In the genomic region with DNA sequence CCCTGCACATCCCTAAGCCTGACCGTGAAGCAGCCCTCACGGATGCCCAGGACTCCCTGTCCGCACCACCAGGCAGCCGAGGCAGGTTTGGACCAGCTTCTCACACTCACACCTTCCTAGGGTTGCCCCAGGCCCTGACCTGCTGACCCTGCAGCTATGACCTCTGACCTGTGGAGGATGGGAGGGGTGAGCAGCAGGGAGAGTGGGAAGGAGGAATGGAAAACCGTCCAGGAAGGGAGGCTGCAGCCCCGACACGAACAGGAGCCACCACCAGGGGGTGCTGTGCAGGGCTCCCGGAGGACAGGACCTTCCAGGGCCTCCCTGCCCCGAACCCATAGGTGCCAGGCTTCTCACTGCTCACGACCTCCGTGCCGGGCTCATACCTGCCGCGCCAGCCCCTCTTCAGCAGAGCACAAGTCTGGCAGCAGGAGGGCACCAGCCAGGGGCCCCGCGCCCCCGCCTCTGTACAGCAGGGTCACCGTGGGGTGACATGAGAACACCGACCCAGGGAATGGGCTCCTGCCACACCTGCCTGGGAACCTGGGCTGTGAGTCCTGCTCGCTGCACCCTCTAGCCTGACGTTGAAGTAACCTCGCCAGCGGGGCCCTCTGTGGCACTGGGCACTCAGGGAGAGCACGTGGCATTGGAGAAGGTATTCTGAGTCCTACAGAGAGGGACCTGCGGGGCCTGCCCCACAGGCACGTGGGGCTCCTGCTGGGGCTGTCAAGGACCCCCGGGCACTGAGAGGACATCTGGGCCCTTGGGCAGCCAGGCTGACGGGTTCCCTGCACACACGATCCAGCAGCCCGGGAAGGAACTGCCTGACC, we compare ENCODE assay signal across 2 cellular contexts.
TF ChIP-seq lines count a peak whose summit lies in the region.

No MANE protein-coding gene starts in this region.

TF ChIP-seq in HEK293, 187 proteins besides CTCF, POLR2A, EP300 and RAD21 (continued from another document):
- TF ChIP-seq ZXDB (tag by site-specific recombination; IDR thresholded peaks at IDR 0.05) (peak; percentile 41; the same call in 1 of the 2 replicates), ZNF202 (tag by site-specific recombination; IDR thresholded peaks at IDR 0.05; ENCODE audit: borderline replicate concordance) (no peak), BCL11A (tag by site-specific recombination; IDR thresholded peaks at IDR 0.05; ENCODE audit: low read depth) (peak; percentile 88), ZNF660 (tag by site-specific recombination; IDR thresholded peaks at IDR 0.05) (peak; percentile 42; the same call in 1 of the 2 replicates), ZNF169 (tag by site-specific recombination; IDR thresholded peaks at IDR 0.05) (no peak), HOXD13 (CRISPR knock-in tag; IDR thresholded peaks at IDR 0.05; ENCODE audit: borderline replicate concordance) (no peak), ZBTB20 (tag by site-specific recombination; IDR thresholded peaks at IDR 0.05) (peak; percentile 10; the same call in 1 of the 2 replicates), ZNF37A (tag by site-specific recombination; IDR thresholded peaks at IDR 0.05) (no peak), ZNF2 (tag by site-specific recombination; IDR thresholded peaks at IDR 0.05) (peak; percentile 90; the same call in 1 of the 2 replicates), IKZF3 (tag by site-specific recombination; IDR thresholded peaks at IDR 0.05) (peak; percentile 94), ZNF677 (tag by site-specific recombination; IDR thresholded peaks at IDR 0.05) (peak; percentile 90), ZBTB48 (tag by site-specific recombination; IDR thresholded peaks at IDR 0.05) (peak; percentile 37; the same call in 1 of the 2 replicates), ZSCAN30 (tag by site-specific recombination; IDR thresholded peaks at IDR 0.05) (no peak), BCL11B (tag by site-specific recombination; IDR thresholded peaks at IDR 0.05; ENCODE audit: low read depth) (peak; percentile 82; the same call in 1 of the 2 replicates)
- TF ChIP-seq, protein P1, sequence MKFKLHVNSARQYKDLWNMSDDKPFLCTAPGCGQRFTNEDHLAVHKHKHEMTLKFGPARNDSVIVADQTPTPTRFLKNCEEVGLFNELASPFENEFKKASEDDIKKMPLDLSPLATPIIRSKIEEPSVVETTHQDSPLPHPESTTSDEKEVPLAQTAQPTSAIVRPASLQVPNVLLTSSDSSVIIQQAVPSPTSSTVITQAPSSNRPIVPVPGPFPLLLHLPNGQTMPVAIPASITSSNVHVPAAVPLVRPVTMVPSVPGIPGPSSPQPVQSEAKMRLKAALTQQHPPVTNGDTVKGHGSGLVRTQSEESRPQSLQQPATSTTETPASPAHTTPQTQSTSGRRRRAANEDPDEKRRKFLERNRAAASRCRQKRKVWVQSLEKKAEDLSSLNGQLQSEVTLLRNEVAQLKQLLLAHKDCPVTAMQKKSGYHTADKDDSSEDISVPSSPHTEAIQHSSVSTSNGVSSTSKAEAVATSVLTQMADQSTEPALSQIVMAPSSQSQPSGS (tag by site-specific recombination; IDR thresholded peaks at IDR 0.05; ENCODE audit: low read depth): no peak
- TF ChIP-seq, protein P2, sequence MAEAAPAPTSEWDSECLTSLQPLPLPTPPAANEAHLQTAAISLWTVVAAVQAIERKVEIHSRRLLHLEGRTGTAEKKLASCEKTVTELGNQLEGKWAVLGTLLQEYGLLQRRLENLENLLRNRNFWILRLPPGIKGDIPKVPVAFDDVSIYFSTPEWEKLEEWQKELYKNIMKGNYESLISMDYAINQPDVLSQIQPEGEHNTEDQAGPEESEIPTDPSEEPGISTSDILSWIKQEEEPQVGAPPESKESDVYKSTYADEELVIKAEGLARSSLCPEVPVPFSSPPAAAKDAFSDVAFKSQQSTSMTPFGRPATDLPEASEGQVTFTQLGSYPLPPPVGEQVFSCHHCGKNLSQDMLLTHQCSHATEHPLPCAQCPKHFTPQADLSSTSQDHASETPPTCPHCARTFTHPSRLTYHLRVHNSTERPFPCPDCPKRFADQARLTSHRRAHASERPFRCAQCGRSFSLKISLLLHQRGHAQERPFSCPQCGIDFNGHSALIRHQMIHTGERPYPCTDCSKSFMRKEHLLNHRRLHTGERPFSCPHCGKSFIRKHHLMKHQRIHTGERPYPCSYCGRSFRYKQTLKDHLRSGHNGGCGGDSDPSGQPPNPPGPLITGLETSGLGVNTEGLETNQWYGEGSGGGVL (tag by site-specific recombination; IDR thresholded peaks at IDR 0.05): 0 out of 2 replicates have a peak, but pooled peaks have one; percentile 10
- TF ChIP-seq, protein P3, sequence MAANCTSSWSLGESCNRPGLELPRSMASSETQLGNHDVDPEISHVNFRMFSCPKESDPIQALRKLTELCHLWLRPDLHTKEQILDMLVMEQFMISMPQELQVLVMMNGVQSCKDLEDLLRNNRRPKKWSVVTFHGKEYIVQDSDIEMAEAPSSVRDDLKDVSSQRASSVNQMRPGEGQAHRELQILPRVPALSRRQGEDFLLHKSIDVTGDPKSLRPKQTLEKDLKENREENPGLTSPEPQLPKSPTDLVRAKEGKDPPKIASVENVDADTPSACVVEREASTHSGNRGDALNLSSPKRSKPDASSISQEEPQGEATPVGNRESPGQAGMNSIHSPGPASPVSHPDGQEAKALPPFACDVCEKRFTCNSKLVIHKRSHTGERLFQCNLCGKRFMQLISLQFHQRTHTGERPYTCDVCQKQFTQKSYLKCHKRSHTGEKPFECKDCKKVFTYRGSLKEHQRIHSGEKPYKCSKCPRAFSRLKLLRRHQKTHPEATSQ (tag by site-specific recombination; IDR thresholded peaks at IDR 0.05): no peak

TF ChIP-seq in SK-N-SH treated with all-trans-retinoic acid at 6 μM for 48 hours, 23 proteins besides CTCF, POLR2A, EP300 and RAD21 (continued from another document):
- TF ChIP-seq, protein P4, sequence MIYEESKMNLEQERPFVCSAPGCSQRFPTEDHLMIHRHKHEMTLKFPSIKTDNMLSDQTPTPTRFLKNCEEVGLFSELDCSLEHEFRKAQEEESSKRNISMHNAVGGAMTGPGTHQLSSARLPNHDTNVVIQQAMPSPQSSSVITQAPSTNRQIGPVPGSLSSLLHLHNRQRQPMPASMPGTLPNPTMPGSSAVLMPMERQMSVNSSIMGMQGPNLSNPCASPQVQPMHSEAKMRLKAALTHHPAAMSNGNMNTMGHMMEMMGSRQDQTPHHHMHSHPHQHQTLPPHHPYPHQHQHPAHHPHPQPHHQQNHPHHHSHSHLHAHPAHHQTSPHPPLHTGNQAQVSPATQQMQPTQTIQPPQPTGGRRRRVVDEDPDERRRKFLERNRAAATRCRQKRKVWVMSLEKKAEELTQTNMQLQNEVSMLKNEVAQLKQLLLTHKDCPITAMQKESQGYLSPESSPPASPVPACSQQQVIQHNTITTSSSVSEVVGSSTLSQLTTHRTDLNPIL (CRISPR knock-in tag; IDR thresholded peaks at IDR 0.05; ENCODE audit: low read depth): no peak
- TF ChIP-seq GLIS3 (CRISPR knock-in tag; IDR thresholded peaks at IDR 0.05): no peak
- TF ChIP-seq ZNF565 (CRISPR knock-in tag; conservative IDR thresholded peaks at IDR 0.05; ENCODE audit: low read depth): no peak
- TF ChIP-seq, protein P5, sequence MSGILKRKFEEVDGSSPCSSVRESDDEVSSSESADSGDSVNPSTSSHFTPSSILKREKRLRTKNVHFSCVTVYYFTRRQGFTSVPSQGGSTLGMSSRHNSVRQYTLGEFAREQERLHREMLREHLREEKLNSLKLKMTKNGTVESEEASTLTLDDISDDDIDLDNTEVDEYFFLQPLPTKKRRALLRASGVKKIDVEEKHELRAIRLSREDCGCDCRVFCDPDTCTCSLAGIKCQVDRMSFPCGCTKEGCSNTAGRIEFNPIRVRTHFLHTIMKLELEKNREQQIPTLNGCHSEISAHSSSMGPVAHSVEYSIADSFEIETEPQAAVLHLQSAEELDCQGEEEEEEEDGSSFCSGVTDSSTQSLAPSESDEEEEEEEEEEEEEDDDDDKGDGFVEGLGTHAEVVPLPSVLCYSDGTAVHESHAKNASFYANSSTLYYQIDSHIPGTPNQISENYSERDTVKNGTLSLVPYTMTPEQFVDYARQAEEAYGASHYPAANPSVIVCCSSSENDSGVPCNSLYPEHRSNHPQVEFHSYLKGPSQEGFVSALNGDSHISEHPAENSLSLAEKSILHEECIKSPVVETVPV (CRISPR knock-in tag; IDR thresholded peaks at IDR 0.05): no peak
- no peak for TF ChIP-seq CSDC2 (CRISPR knock-in tag; IDR thresholded peaks at IDR 0.05)
- no peak for TF ChIP-seq SNAI2 (CRISPR knock-in tag; IDR thresholded peaks at IDR 0.05)
- no peak for TF ChIP-seq PPARA (CRISPR knock-in tag; IDR thresholded peaks at IDR 0.05; ENCODE audit: borderline replicate concordance)
- TF ChIP-seq TCF4 (CRISPR knock-in tag; IDR thresholded peaks at IDR 0.05; ENCODE audit: borderline replicate concordance): no peak
- no peak for TF ChIP-seq RARB (CRISPR knock-in tag; IDR thresholded peaks at IDR 0.05)
- no peak for TF ChIP-seq BACH2 (CRISPR knock-in tag; IDR thresholded peaks at IDR 0.05; ENCODE audit: borderline replicate concordance)
